In genomic region chr1:154360288-154360687, GRCh38 we compare ENCODE assay signal across 12 cellular contexts. TPM values are rescaled to one million over a fixed set of nuclear protein-coding genes. Genes with fewer than 3 reads are reported as not detected.
"Had no signal": no experiment of that assay in that cellular context is flagged by ENCODE, and none has a peak within 500 bp of the region (broad histone marks: within the 10 kb centered on the region; RNA-seq: fewer than 3 reads in every experiment).

No MANE protein-coding gene starts in this region.

- H3K36me3 ChIP-seq: HAP-1 had no signal

- ATAC-seq: GM23338, HCT116 had no signal

- H3K9ac ChIP-seq: GM23248 had no signal

- H3K4me2 ChIP-seq: GM23338 had no signal

- H3K27ac Mint-ChIP-seq: GM23338, HFFc6 had no signal

- H3K4me3 Mint-ChIP-seq: GM23338, H9, HFFc6 had no signal

- H3K9me3 Mint-ChIP-seq: HFFc6 had no signal

- H3K9me3 ChIP-seq: HAP-1 had no signal

- H3K4me3 ChIP-seq: GM23248, GM23338, HAP-1 had no signal

- FAIRE-seq: H1, H54 had no signal

- H2AFZ ChIP-seq: GM23248, GM23338 had no signal

- H3K27ac ChIP-seq: GM23248 had no signal

- DNase-seq: GM23248, GOT3, H7, H9, HCEC 1CT, HFFc6 had no signal

RNA-seq across cellular contexts. Expression of gene AQP10, which starts 39.4 kb away (rescaled TPM):
- total RNA-seq: GM23248, GM23338, H1, H4, H7, H9, HFFc6 had no signal
- polyA plus RNA-seq: GM23248, GM23338, H1 had no signal
